ENCODE assay signal across 10 cellular contexts in the genomic region with DNA sequence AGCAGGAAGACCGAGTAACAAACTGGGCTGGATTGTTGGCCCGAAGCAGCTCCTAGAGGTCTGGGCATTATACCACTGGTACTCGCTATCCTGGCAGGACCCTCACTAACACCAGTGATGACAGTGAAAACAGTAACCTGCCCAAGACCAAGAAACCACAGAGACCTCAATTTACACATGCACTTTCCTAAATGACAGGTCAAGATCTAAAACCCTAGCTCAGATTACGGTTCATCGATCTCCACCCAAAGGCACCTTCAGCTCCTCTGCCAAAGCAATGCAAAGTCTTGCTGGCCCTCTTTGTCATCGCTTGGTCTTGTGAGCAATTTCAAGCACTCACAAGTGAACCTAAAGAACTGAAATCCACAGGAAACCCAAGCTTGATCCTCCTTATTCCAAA. TPM values are rescaled to one million over a fixed set of nuclear protein-coding genes. Genes with fewer than 3 reads are reported as not detected.
A peak's percentile ranks its signal among the peaks of the same experiment; 100 is the strongest.
DNase-seq lines count a peak whose midpoint lies in the region; FAIRE-seq and TF ChIP-seq lines count a peak whose summit lies in the region.
"Had no signal": no experiment of that assay in that cellular context is flagged by ENCODE, and none has a peak within 500 bp of the region (broad histone marks: within the 10 kb centered on the region; RNA-seq: fewer than 3 reads in every experiment).

No MANE protein-coding gene starts in this region.

- peaks cover 27 to 46% (median 34%) of the 10 kb centered on the region in 4 donors for H3K4me1 ChIP-seq in stomach

- H3K4me3 ChIP-seq in iPS-18c (ENCODE audit: insufficient read depth, low read depth, low read length) = 0 out of 2 replicates have a peak overlapping the region, but pooled peaks have one; percentile 2
- peak overlapping the region; percentile 88 to 98 (median 97) for H3K4me3 ChIP-seq in stomach

- H3K27me3 ChIP-seq in stomach = no peaks in the 10 kb centered on the region

- no peak for TF ChIP-seq CTCF in stomach (IDR thresholded peaks at IDR 0.05)

- FAIRE-seq in GM19239 (lab: Jason Lieb, UNC) = no peak
- FAIRE-seq: endometrium had no signal

- peaks cover 41% of the 10 kb centered on the region for H3K4me1 Mint-ChIP-seq in activated CD4-positive, alpha-beta T cell treated with anti-CD3 and anti-CD28 coated beads, Interleukin-2, amount 10 ng/mL, durations not matched to agents 24 days and 14 days
- peaks cover 34% of the 10 kb centered on the region for H3K4me1 Mint-ChIP-seq in activated T-helper 2 cell treated with anti-CD3 and anti-CD28 coated beads, Interferon-gamma antibody, Interleukin-2, Interleukin-4, amounts not matched to agents 10 μg/mL and 5 μg/mL and 100 μg/mL, durations not matched to agents 14 hours and 24 hours and 36 hours (ENCODE audit: low read depth)

- H3K9me3 Mint-ChIP-seq in activated CD4-positive, alpha-beta T cell treated with anti-CD3 and anti-CD28 coated beads, Interleukin-2, amount 10 ng/mL, durations not matched to agents 24 days and 14 days = no peaks in the 10 kb centered on the region
- H3K9me3 Mint-ChIP-seq in activated T-helper 2 cell treated with anti-CD3 and anti-CD28 coated beads, Interferon-gamma antibody, Interleukin-2, Interleukin-4, amounts not matched to agents 10 μg/mL and 5 μg/mL and 100 μg/mL, durations not matched to agents 14 hours and 24 hours and 36 hours = no peaks in the 10 kb centered on the region

- H3K36me3 Mint-ChIP-seq in activated CD4-positive, alpha-beta T cell treated with anti-CD3 and anti-CD28 coated beads, Interleukin-2, amount 10 ng/mL, durations not matched to agents 24 days and 14 days (ENCODE audit: low read depth) = peaks cover 42% of the 10 kb centered on the region
- peaks cover 57% of the 10 kb centered on the region for H3K36me3 Mint-ChIP-seq in activated T-helper 2 cell treated with anti-CD3 and anti-CD28 coated beads, Interferon-gamma antibody, Interleukin-2, Interleukin-4, amounts not matched to agents 10 μg/mL and 5 μg/mL and 100 μg/mL, durations not matched to agents 14 hours and 24 hours and 36 hours (ENCODE audit: low read depth)

- intact Hi-C loops in activated CD4-positive, alpha-beta T cell treated with anti-CD3 and anti-CD28 coated beads, Interleukin-2, amount 10 ng/mL, durations not matched to agents 24 days and 14 days (cut with micrococcal nuclease) = loop anchor here (2.0 kb wide), 1 partner anchor 45 kb away; a partner anchor contains a TSS
- intact Hi-C loops in activated T-helper 2 cell treated with anti-CD3 and anti-CD28 coated beads, Interferon-gamma antibody, Interleukin-2, Interleukin-4, amounts not matched to agents 10 μg/mL and 5 μg/mL and 100 μg/mL, durations not matched to agents 14 hours and 24 hours and 36 hours (cut with micrococcal nuclease) = loop anchor here (5.0 kb wide), 2 partner anchors 69 to 354 kb away; a partner anchor contains a TSS
- intact Hi-C loops in stomach (cut with DNase I; ENCODE audit: low total_unique reads) = no loop called here

- peak overlapping the region; percentile 95 for H3K4me3 Mint-ChIP-seq in activated CD4-positive, alpha-beta T cell treated with anti-CD3 and anti-CD28 coated beads, Interleukin-2, amount 10 ng/mL, durations not matched to agents 24 days and 14 days
- peak overlapping the region; percentile 98 for H3K4me3 Mint-ChIP-seq in activated T-helper 2 cell treated with anti-CD3 and anti-CD28 coated beads, Interferon-gamma antibody, Interleukin-2, Interleukin-4, amounts not matched to agents 10 μg/mL and 5 μg/mL and 100 μg/mL, durations not matched to agents 14 hours and 24 hours and 36 hours (ENCODE audit: low read depth)

- peaks cover 14 to 42% (median 32%) of the 10 kb centered on the region in 4 donors for H3K36me3 ChIP-seq in stomach

- no peaks in the 10 kb centered on the region for H3K27me3 Mint-ChIP-seq in activated CD4-positive, alpha-beta T cell treated with anti-CD3 and anti-CD28 coated beads, Interleukin-2, amount 10 ng/mL, durations not matched to agents 24 days and 14 days
- H3K27me3 Mint-ChIP-seq in activated T-helper 2 cell treated with anti-CD3 and anti-CD28 coated beads, Interferon-gamma antibody, Interleukin-2, Interleukin-4, amounts not matched to agents 10 μg/mL and 5 μg/mL and 100 μg/mL, durations not matched to agents 14 hours and 24 hours and 36 hours (ENCODE audit: low read depth) = no peaks in the 10 kb centered on the region

- TF ChIP-seq POLR2A in stomach (IDR thresholded peaks at IDR 0.05) = no peak

- WGBS in stomach, 5 donors = 72 to 78% (median 76%) methylated on average over 6 of the region's 6 CpGs

- no peak for TF ChIP-seq EP300 in stomach (IDR thresholded peaks at IDR 0.05)

- no peaks in the 10 kb centered on the region for H3K9me3 ChIP-seq in iPS-18c (ENCODE audit: control insufficient read depth, insufficient read depth, low read length)
- no peaks in the 10 kb centered on the region for H3K9me3 ChIP-seq in stomach

- H3K27ac ChIP-seq in stomach = peak overlapping the region in 4 of 5 donors; percentile 97 to 99 (median 99)

- peak; percentile 60 for DNase-seq in activated CD4-positive, alpha-beta T cell treated with anti-CD3 and anti-CD28 coated beads, Interleukin-2, amount 10 ng/mL, durations not matched to agents 24 days and 14 days
- no peak for DNase-seq in activated CD4-positive, alpha-beta T cell treated with anti-CD3 and anti-CD28 coated beads, Interleukin-2, amount 50 U/mL, for 4 hours
- DNase-seq in activated T-helper 2 cell treated with anti-CD3 and anti-CD28 coated beads, Interferon-gamma antibody, Interleukin-2, Interleukin-4, amounts not matched to agents 10 μg/mL and 5 μg/mL and 100 μg/mL, durations not matched to agents 14 hours and 24 hours and 36 hours (ENCODE audit: low spot score) = no peak
- DNase-seq in stomach (no peak), HCEC 1CT (no peak), GM19239 (ENCODE audit: insufficient read length, low spot score) (no peak), NCI-H1930 (lab: John Stamatoyannopoulos, UW) (no peak)
- DNase-seq: OCI-M1 had no signal

- peak overlapping the region; percentile 96 for H3K27ac Mint-ChIP-seq in activated CD4-positive, alpha-beta T cell treated with anti-CD3 and anti-CD28 coated beads, Interleukin-2, amount 10 ng/mL, durations not matched to agents 24 days and 14 days
- H3K27ac Mint-ChIP-seq in activated T-helper 2 cell treated with anti-CD3 and anti-CD28 coated beads, Interferon-gamma antibody, Interleukin-2, Interleukin-4, amounts not matched to agents 10 μg/mL and 5 μg/mL and 100 μg/mL, durations not matched to agents 14 hours and 24 hours and 36 hours = peak overlapping the region; percentile 91

RNA-seq across cellular contexts. Expression of a gene that starts 1.5 kb away (rescaled TPM):
- total RNA-seq in activated CD4-positive, alpha-beta T cell treated with anti-CD3 and anti-CD28 coated beads, Interleukin-2, amount 10 ng/mL, durations not matched to agents 24 days and 14 days = 42.8 and 44.3 TPM in 2 replicates
- 35.3 and 45.3 TPM in 2 replicates for total RNA-seq in activated T-helper 2 cell treated with anti-CD3 and anti-CD28 coated beads, Interferon-gamma antibody, Interleukin-2, Interleukin-4, amounts not matched to agents 10 μg/mL and 5 μg/mL and 100 μg/mL, durations not matched to agents 14 hours and 24 hours and 36 hours
- total RNA-seq in stomach = 10 to 100 TPM; 23.1 to 99.2 (median 24.3) TPM
- polyA plus RNA-seq in stomach = 10 to 100 TPM in 2 of 3 donors, 1 to 10 TPM in 1; 9.9 to 13.6 (median 11.8) TPM

RNA-seq across cellular contexts. Expression of a gene that starts 27.3 kb away (rescaled TPM):
- total RNA-seq in activated CD4-positive, alpha-beta T cell treated with anti-CD3 and anti-CD28 coated beads, Interleukin-2, amount 10 ng/mL, durations not matched to agents 24 days and 14 days = 32.1 and 32.4 TPM in 2 replicates
- 23.0 and 26.4 TPM in 2 replicates for total RNA-seq in activated T-helper 2 cell treated with anti-CD3 and anti-CD28 coated beads, Interferon-gamma antibody, Interleukin-2, Interleukin-4, amounts not matched to agents 10 μg/mL and 5 μg/mL and 100 μg/mL, durations not matched to agents 14 hours and 24 hours and 36 hours
- total RNA-seq in stomach = 100 to 1,000 TPM in 1 of 5 donors, 10 to 100 TPM in 4; 19.6 to 146 (median 48.7) TPM
- 10 to 100 TPM in 2 of 3 donors, 1 to 10 TPM in 1; 5.9 to 38.8 (median 17.1) TPM for polyA plus RNA-seq in stomach

RNA-seq across cellular contexts. Expression of a gene that starts 45.3 kb away (rescaled TPM):
- 356 and 358 TPM in 2 replicates for total RNA-seq in activated CD4-positive, alpha-beta T cell treated with anti-CD3 and anti-CD28 coated beads, Interleukin-2, amount 10 ng/mL, durations not matched to agents 24 days and 14 days
- total RNA-seq in activated T-helper 2 cell treated with anti-CD3 and anti-CD28 coated beads, Interferon-gamma antibody, Interleukin-2, Interleukin-4, amounts not matched to agents 10 μg/mL and 5 μg/mL and 100 μg/mL, durations not matched to agents 14 hours and 24 hours and 36 hours = 337 and 342 TPM in 2 replicates
- 100 to 1,000 TPM in 4 of 5 donors, 10 to 100 TPM in 1; 29.0 to 265 (median 133) TPM for total RNA-seq in stomach
- 100 to 1,000 TPM; 212 to 281 (median 252) TPM for polyA plus RNA-seq in stomach

RNA-seq across cellular contexts. Expression of a gene that starts 49.7 kb away (rescaled TPM):
- 4.7 and 5.5 TPM in 2 replicates for total RNA-seq in activated CD4-positive, alpha-beta T cell treated with anti-CD3 and anti-CD28 coated beads, Interleukin-2, amount 10 ng/mL, durations not matched to agents 24 days and 14 days
- 5.8 and 7.4 TPM in 2 replicates for total RNA-seq in activated T-helper 2 cell treated with anti-CD3 and anti-CD28 coated beads, Interferon-gamma antibody, Interleukin-2, Interleukin-4, amounts not matched to agents 10 μg/mL and 5 μg/mL and 100 μg/mL, durations not matched to agents 14 hours and 24 hours and 36 hours
- 10 to 100 TPM in 2 of 5 donors, 1 to 10 TPM in 3; 5.8 to 31.9 (median 6.8) TPM for total RNA-seq in stomach
- polyA plus RNA-seq in stomach = 10 to 100 TPM; 34.3 to 62.8 (median 44.1) TPM

RNA-seq across cellular contexts. Expression of a gene that starts 55.7 kb away (rescaled TPM):
- 1,994 and 2,005 TPM in 2 replicates for total RNA-seq in activated CD4-positive, alpha-beta T cell treated with anti-CD3 and anti-CD28 coated beads, Interleukin-2, amount 10 ng/mL, durations not matched to agents 24 days and 14 days
- 1,775 and 1,796 TPM in 2 replicates for total RNA-seq in activated T-helper 2 cell treated with anti-CD3 and anti-CD28 coated beads, Interferon-gamma antibody, Interleukin-2, Interleukin-4, amounts not matched to agents 10 μg/mL and 5 μg/mL and 100 μg/mL, durations not matched to agents 14 hours and 24 hours and 36 hours
- total RNA-seq in stomach = 1,000 to 10,000 TPM in 1 of 5 donors, 100 to 1,000 TPM in 3, 10 to 100 TPM in 1; 89.8 to 1,949 (median 982) TPM
- 1,000 to 10,000 TPM; 3,318 to 3,359 (median 3,354) TPM for polyA plus RNA-seq in stomach
